In genomic region chr15:81155375-81156218, GRCh38 we compare ENCODE assay signal across 9 cellular contexts. TPM values are rescaled to one million over a fixed set of nuclear protein-coding genes. Genes with fewer than 3 reads are reported as not detected.
DNase-seq lines count a peak whose midpoint lies in the region; ATAC-seq and TF ChIP-seq lines count a peak whose summit lies in the region.
"Had no signal": no experiment of that assay in that cellular context is flagged by ENCODE, and none has a peak within 500 bp of the region (broad histone marks: within the 10 kb centered on the region; RNA-seq: fewer than 3 reads in every experiment).

No MANE protein-coding gene starts in this region.

- H3K27me3 Mint-ChIP-seq in naive thymus-derived CD4-positive, alpha-beta T cell: peaks cover 0 to 13% (median under 1%) of the 10 kb centered on the region in 5 donors

- H3K27me3 ChIP-seq in DOHH2 (ENCODE audit: control insufficient read depth, low read length): peaks cover 6% of the 10 kb centered on the region
- no peaks in the 10 kb centered on the region for H3K27me3 ChIP-seq in esophagus squamous epithelium
- H3K27me3 ChIP-seq in naive thymus-derived CD4-positive, alpha-beta T cell (ENCODE audit: control insufficient read depth in 2 of 2, insufficient read depth in 2 of 2, low read length in 2 of 2): no peaks in the 10 kb centered on the region

- peak overlapping the region in 1 of 9 donors; percentile 2 for H3K27ac Mint-ChIP-seq in naive thymus-derived CD4-positive, alpha-beta T cell
- H3K27ac Mint-ChIP-seq: naive thymus-derived CD8-positive, alpha-beta T cell had no signal

- DNase-seq in HK-2 (ENCODE audit: unreplicated experiment): peak; percentile 1
- peak; percentile 57 for DNase-seq in RWPE1 (ENCODE audit: low spot score)
- DNase-seq in esophagus squamous epithelium (lab: John Stamatoyannopoulos, UW): no peak
- DNase-seq in naive thymus-derived CD4-positive, alpha-beta T cell: peak in 6 of 9 donors; percentile 12 to 44 (median 32)
- DNase-seq in activated T-cell treated with anti-CD3 and anti-CD28 coated beads, Interleukin-2, amount 50 U/mL, for 48 hours: no peak
- no peak for DNase-seq in DMS79 (lab: John Stamatoyannopoulos, UW)

- H3K79me2 ChIP-seq in DOHH2 (ENCODE audit: control insufficient read depth, low read length): no peaks in the 10 kb centered on the region

- TF ChIP-seq CTCF in DOHH2 (IDR thresholded peaks at IDR 0.05; ENCODE audit: low read depth, low read length, poor library complexity, severe bottlenecking) (peak; percentile 61), RWPE1 (conservative IDR thresholded peaks at IDR 0.05; ENCODE audit: low read depth) (peak; percentile 88), esophagus squamous epithelium (IDR thresholded peaks at IDR 0.05) (peak in 5 of 6 experiments; percentile 51 to 68 (median 57))

- H3K36me3 Mint-ChIP-seq in naive thymus-derived CD4-positive, alpha-beta T cell: no peaks in the 10 kb centered on the region
- H3K36me3 Mint-ChIP-seq: naive thymus-derived CD8-positive, alpha-beta T cell had no signal

- ATAC-seq in naive thymus-derived CD4-positive, alpha-beta T cell: no peak
- ATAC-seq in GM19023 (IDR thresholded peaks at IDR 0.05; ENCODE audit: unreplicated experiment): no peak

- CTCF ChIA-PET in RWPE1 (lab: Yijun Ruan, JAX): interaction anchor here (0.5 to 4.1 kb wide), 11 partner anchors 9 to 833 kb away, joined by 3 to 36 read pairs (median 3); no protein-coding TSS in a partner anchor
- CTCF ChIA-PET in naive thymus-derived CD4-positive, alpha-beta T cell (lab: Charles Lee): interaction anchor here (0.7 to 4.3 kb wide), 8 partner anchors 10 to 579 kb away, joined by 3 to 72 read pairs (median 4); no protein-coding TSS in a partner anchor

- H3K4me3 Mint-ChIP-seq in naive thymus-derived CD4-positive, alpha-beta T cell: no peak overlapping the region
- H3K4me3 Mint-ChIP-seq: naive thymus-derived CD8-positive, alpha-beta T cell had no signal

- TF ChIP-seq POLR2A in esophagus squamous epithelium (IDR thresholded peaks at IDR 0.05): no peak

- POLR2A ChIA-PET in RWPE1 (lab: Yijun Ruan, JAX; ENCODE audit: low non-redundant PET): no interaction called here
- POLR2A ChIA-PET in naive thymus-derived CD4-positive, alpha-beta T cell (lab: Charles Lee): interaction anchor here (1.8 kb wide), 1 partner anchor 110 kb away, joined by 6 read pairs; no protein-coding TSS in a partner anchor

- H3K36me3 ChIP-seq in DOHH2 (ENCODE audit: control insufficient read depth, low read length): no peaks in the 10 kb centered on the region
- no peaks in the 10 kb centered on the region for H3K36me3 ChIP-seq in esophagus squamous epithelium
- H3K36me3 ChIP-seq in naive thymus-derived CD4-positive, alpha-beta T cell (ENCODE audit: control insufficient read depth in 2 of 3, insufficient read depth in 3 of 3, low read length in 3 of 3): no peaks in the 10 kb centered on the region

- no peaks in the 10 kb centered on the region for H3K9me3 Mint-ChIP-seq in naive thymus-derived CD4-positive, alpha-beta T cell
- H3K9me3 Mint-ChIP-seq: naive thymus-derived CD8-positive, alpha-beta T cell had no signal

- no peak overlapping the region for H3K4me3 ChIP-seq in DOHH2 (ENCODE audit: low read length)
- H3K4me3 ChIP-seq in esophagus squamous epithelium: no peak overlapping the region
- H3K4me3 ChIP-seq in naive thymus-derived CD4-positive, alpha-beta T cell (ENCODE audit: low read length): no peak overlapping the region

- no peaks in the 10 kb centered on the region for H3K4me1 ChIP-seq in DOHH2 (ENCODE audit: control insufficient read depth, low read length)
- H3K4me1 ChIP-seq in esophagus squamous epithelium: peaks cover 6 to 48% (median 15%) of the 10 kb centered on the region in 3 donors
- H3K4me1 ChIP-seq in naive thymus-derived CD4-positive, alpha-beta T cell (ENCODE audit: control insufficient read depth in 2 of 2, insufficient read depth in 2 of 2, low read length in 2 of 2): no peaks in the 10 kb centered on the region

- no peak overlapping the region for H3K4me2 ChIP-seq in DOHH2 (ENCODE audit: low read length)

- H3K27ac ChIP-seq in DOHH2 (ENCODE audit: low read depth, low read length): no peak overlapping the region
- H3K27ac ChIP-seq in RWPE1: peak overlapping the region; percentile 63; the same call in 1 of the 2 replicates
- peak overlapping the region in 3 of 4 donors; percentile 20 to 82 (median 69) for H3K27ac ChIP-seq in esophagus squamous epithelium
- H3K27ac ChIP-seq in naive thymus-derived CD4-positive, alpha-beta T cell (ENCODE audit: low read depth, low read length): no peak overlapping the region

- intact Hi-C loops in esophagus squamous epithelium (cut with DNase I): loop anchor here (5.0 kb wide), 1 partner anchor 112 kb away; no protein-coding TSS in a partner anchor
- intact Hi-C loops in naive thymus-derived CD4-positive, alpha-beta T cell (cut with micrococcal nuclease): loop anchor here (1.0 to 5.0 kb wide), 6 partner anchors 49 to 247 kb away; no protein-coding TSS in a partner anchor

- H3K9me3 ChIP-seq in DOHH2 (ENCODE audit: control insufficient read depth, insufficient read depth, low read length): no peaks in the 10 kb centered on the region
- H3K9me3 ChIP-seq in esophagus squamous epithelium: no peaks in the 10 kb centered on the region
- no peaks in the 10 kb centered on the region for H3K9me3 ChIP-seq in naive thymus-derived CD4-positive, alpha-beta T cell (ENCODE audit: control insufficient read depth in 2 of 3, low read length in 3 of 3)

- 40 to 43% methylated on average over 9 to 10 of the region's 10 CpGs for WGBS in esophagus squamous epithelium, 2 donors

- H4K20me1 ChIP-seq in DOHH2 (ENCODE audit: control insufficient read depth, insufficient read depth, low read depth, low read length): no peaks in the 10 kb centered on the region

- no peaks in the 10 kb centered on the region for H3F3A ChIP-seq in DOHH2 (ENCODE audit: control insufficient read depth, insufficient read depth)

- H3K9me2 ChIP-seq in DOHH2 (replicated peaks; ENCODE audit: control insufficient read depth, low read length): no peaks in the 10 kb centered on the region

- peaks cover under 1 to 19% (median 5%) of the 10 kb centered on the region in 7 donors for H3K4me1 Mint-ChIP-seq in naive thymus-derived CD4-positive, alpha-beta T cell

RNA-seq across cellular contexts. Expression of gene CFAP161, which starts 21.5 kb away (rescaled TPM):
- total RNA-seq in esophagus squamous epithelium: under 1 TPM in 2 of 4 donors, not detected in 2; 0.38 to 0.88 TPM
- not detected for total RNA-seq in naive thymus-derived CD4-positive, alpha-beta T cell
- not detected for polyA plus RNA-seq in naive thymus-derived CD4-positive, alpha-beta T cell
- polyA plus RNA-seq: naive thymus-derived CD8-positive, alpha-beta T cell had no signal

RNA-seq across cellular contexts. Expression of gene IL16, which starts 41.1 kb away (rescaled TPM):
- total RNA-seq in esophagus squamous epithelium: 10 to 100 TPM in 1 of 4 donors, 1 to 10 TPM in 3; 2.3 to 20.0 (median 4.6) TPM
- 100 to 1,000 TPM; 125 to 431 (median 285) TPM for total RNA-seq in naive thymus-derived CD4-positive, alpha-beta T cell
- polyA plus RNA-seq in naive thymus-derived CD4-positive, alpha-beta T cell: 100 to 1,000 TPM; 319 to 547 TPM

Comparison
In these comparisons a context has a peak if more than half of its experiments do, and no peak if none do; other contexts are left out.
1. H3K27ac ChIP-seq: peak in RWPE1 (single experiment) and esophagus squamous epithelium (3 of 4); none in DOHH2 (single experiment) and naive thymus-derived CD4-positive, alpha-beta T cell (single experiment).
2. DNase-seq: peak in HK-2 (single experiment), RWPE1 (single experiment) and naive thymus-derived CD4-positive, alpha-beta T cell (6 of 9); none in esophagus squamous epithelium (single experiment), activated T-cell treated with anti-CD3 and anti-CD28 coated beads, Interleukin-2, amount 50 U/mL, for 48 hours (0 of 2) and DMS79 (single experiment).
3. RNA of gene IL16, which starts 41.1 kb away (total RNA-seq): 125 to 431 TPM in naive thymus-derived CD4-positive, alpha-beta T cell; 2.3 to 20.0 TPM in esophagus squamous epithelium; every median in the first group is over 4 times any median in the second.
4. Peak in every context shown above with its lines, with median percentiles within 50 percentile points of each other: CTCF ChIP-seq.